2 cellular contexts compared by ENCODE assay signal in the genomic region with DNA sequence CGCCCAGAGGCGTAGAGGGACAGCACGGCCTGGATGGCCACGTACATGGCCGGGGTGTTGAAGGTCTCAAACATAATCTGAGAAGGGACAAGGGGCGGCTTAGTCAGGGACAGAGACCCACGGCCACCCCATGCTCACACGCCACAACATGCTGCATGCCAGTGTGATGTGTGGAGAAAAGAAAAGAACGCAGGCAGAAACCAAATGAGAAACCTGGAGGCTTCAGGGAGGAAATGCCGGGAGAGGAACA.
TF ChIP-seq lines count a peak whose summit lies in the region.

No MANE protein-coding gene starts in this region.

TF ChIP-seq in SK-N-SH, 30 proteins besides CTCF, POLR2A, EP300 and RAD21 (continued from another document):
- TF ChIP-seq, protein P1, sequence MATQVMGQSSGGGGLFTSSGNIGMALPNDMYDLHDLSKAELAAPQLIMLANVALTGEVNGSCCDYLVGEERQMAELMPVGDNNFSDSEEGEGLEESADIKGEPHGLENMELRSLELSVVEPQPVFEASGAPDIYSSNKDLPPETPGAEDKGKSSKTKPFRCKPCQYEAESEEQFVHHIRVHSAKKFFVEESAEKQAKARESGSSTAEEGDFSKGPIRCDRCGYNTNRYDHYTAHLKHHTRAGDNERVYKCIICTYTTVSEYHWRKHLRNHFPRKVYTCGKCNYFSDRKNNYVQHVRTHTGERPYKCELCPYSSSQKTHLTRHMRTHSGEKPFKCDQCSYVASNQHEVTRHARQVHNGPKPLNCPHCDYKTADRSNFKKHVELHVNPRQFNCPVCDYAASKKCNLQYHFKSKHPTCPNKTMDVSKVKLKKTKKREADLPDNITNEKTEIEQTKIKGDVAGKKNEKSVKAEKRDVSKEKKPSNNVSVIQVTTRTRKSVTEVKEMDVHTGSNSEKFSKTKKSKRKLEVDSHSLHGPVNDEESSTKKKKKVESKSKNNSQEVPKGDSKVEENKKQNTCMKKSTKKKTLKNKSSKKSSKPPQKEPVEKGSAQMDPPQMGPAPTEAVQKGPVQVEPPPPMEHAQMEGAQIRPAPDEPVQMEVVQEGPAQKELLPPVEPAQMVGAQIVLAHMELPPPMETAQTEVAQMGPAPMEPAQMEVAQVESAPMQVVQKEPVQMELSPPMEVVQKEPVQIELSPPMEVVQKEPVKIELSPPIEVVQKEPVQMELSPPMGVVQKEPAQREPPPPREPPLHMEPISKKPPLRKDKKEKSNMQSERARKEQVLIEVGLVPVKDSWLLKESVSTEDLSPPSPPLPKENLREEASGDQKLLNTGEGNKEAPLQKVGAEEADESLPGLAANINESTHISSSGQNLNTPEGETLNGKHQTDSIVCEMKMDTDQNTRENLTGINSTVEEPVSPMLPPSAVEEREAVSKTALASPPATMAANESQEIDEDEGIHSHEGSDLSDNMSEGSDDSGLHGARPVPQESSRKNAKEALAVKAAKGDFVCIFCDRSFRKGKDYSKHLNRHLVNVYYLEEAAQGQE (IDR thresholded peaks at IDR 0.05; ENCODE audit: low read depth, low read length) = no peak
- no peak for TF ChIP-seq USF2 (IDR thresholded peaks at IDR 0.05; ENCODE audit: borderline replicate concordance, low read depth, low read length)
- TF ChIP-seq, protein P2, sequence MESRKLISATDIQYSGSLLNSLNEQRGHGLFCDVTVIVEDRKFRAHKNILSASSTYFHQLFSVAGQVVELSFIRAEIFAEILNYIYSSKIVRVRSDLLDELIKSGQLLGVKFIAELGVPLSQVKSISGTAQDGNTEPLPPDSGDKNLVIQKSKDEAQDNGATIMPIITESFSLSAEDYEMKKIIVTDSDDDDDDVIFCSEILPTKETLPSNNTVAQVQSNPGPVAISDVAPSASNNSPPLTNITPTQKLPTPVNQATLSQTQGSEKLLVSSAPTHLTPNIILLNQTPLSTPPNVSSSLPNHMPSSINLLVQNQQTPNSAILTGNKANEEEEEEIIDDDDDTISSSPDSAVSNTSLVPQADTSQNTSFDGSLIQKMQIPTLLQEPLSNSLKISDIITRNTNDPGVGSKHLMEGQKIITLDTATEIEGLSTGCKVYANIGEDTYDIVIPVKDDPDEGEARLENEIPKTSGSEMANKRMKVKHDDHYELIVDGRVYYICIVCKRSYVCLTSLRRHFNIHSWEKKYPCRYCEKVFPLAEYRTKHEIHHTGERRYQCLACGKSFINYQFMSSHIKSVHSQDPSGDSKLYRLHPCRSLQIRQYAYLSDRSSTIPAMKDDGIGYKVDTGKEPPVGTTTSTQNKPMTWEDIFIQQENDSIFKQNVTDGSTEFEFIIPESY (IDR thresholded peaks at IDR 0.05; ENCODE audit: borderline replicate concordance, low read depth) = no peak
- no peak for TF ChIP-seq ELF1 (IDR thresholded peaks at IDR 0.05)
- TF ChIP-seq SIN3A (IDR thresholded peaks at IDR 0.05; ENCODE audit: borderline replicate concordance, low read depth, low read length) = 0 out of 2 replicates have a peak, but pooled peaks have one; percentile 0
- TF ChIP-seq MXI1 (IDR thresholded peaks at IDR 0.05; ENCODE audit: low read depth, low read length) = no peak; the same call in 1 of the 2 replicates
- TF ChIP-seq TEAD4 (IDR thresholded peaks at IDR 0.05; ENCODE audit: borderline replicate concordance, insufficient read depth) = no peak
- TF ChIP-seq MAX (IDR thresholded peaks at IDR 0.05; ENCODE audit: low read depth) = 0 out of 2 replicates have a peak, but pooled peaks have one; percentile 2

TF ChIP-seq in SK-N-SH treated with all-trans-retinoic acid at 6 μM for 48 hours, 23 proteins besides CTCF, POLR2A, EP300 and RAD21 (continued from another document):
- TF ChIP-seq, protein P3, sequence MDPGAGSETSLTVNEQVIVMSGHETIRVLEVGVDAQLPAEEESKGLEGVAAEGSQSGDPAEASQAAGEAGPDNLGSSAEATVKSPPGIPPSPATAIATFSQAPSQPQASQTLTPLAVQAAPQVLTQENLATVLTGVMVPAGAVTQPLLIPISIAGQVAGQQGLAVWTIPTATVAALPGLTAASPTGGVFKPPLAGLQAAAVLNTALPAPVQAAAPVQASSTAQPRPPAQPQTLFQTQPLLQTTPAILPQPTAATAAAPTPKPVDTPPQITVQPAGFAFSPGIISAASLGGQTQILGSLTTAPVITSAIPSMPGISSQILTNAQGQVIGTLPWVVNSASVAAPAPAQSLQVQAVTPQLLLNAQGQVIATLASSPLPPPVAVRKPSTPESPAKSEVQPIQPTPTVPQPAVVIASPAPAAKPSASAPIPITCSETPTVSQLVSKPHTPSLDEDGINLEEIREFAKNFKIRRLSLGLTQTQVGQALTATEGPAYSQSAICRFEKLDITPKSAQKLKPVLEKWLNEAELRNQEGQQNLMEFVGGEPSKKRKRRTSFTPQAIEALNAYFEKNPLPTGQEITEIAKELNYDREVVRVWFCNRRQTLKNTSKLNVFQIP (CRISPR knock-in tag; IDR thresholded peaks at IDR 0.05; ENCODE audit: borderline replicate concordance, low read depth) = no peak
- TF ChIP-seq ZNF565 (CRISPR knock-in tag; conservative IDR thresholded peaks at IDR 0.05; ENCODE audit: low read depth) = no peak
